15 cellular contexts compared by ENCODE assay signal in genomic region chr20:38855356-38855755, GRCh38. TPM values are rescaled to one million over a fixed set of nuclear protein-coding genes. Genes with fewer than 3 reads are reported as not detected.
A peak's percentile ranks its signal among the peaks of the same experiment; 100 is the strongest.
DNase-seq lines count a peak whose midpoint lies in the region; ATAC-seq and TF ChIP-seq lines count a peak whose summit lies in the region.
"Had no signal": no experiment of that assay in that cellular context is flagged by ENCODE, and none has a peak within 500 bp of the region (broad histone marks: within the 10 kb centered on the region; RNA-seq: fewer than 3 reads in every experiment).

No MANE protein-coding gene starts in this region.

- H3K4me3 ChIP-seq in DND-41 (ENCODE audit: low read depth in 1 of 2, low read length in 2 of 2) = no peak overlapping the region
- no peak overlapping the region for H3K4me3 ChIP-seq in OCI-LY7 (ENCODE audit: low read depth, low read length, poor library complexity, severe bottlenecking)
- H3K4me3 ChIP-seq in fibroblast of mammary gland (ENCODE audit: control insufficient read depth, low read depth, low read length) = no peak overlapping the region
- no peak overlapping the region for H3K4me3 ChIP-seq in psoas muscle
- H3K4me3 ChIP-seq: Peyer's patch, right atrium auricular region had no signal

- H2AFZ ChIP-seq in DND-41 (ENCODE audit: low read depth, low read length) (no peak overlapping the region), OCI-LY7 (ENCODE audit: low read length) (no peak overlapping the region)

- H3K9ac ChIP-seq in DND-41 (ENCODE audit: low read depth, low read length) = no peak overlapping the region

- intact Hi-C loops in OCI-LY7 (cut with micrococcal nuclease; ENCODE audit: unreplicated experiment) (no loop called here), psoas muscle (cut with DNase I) (no loop called here)

- no TSS peak for BruUV-seq in OCI-LY7 (replicated peaks; lab: Mats Ljungman, UMichigan)

- no peak overlapping the region for H3K27ac ChIP-seq in DND-41 (ENCODE audit: low read length)
- H3K27ac ChIP-seq in OCI-LY7 (ENCODE audit: low read depth, low read length, poor library complexity, severe bottlenecking) = no peak overlapping the region
- no peak overlapping the region for H3K27ac ChIP-seq in psoas muscle
- H3K27ac ChIP-seq: C4-2B, HL-60, right atrium auricular region had no signal

- CTCF ChIA-PET in OCI-LY7 (lab: Charles Lee; ENCODE audit: unreplicated experiment) = interaction anchor here (0.7 kb wide), 1 partner anchor 38 kb away, joined by 3 read pairs; no protein-coding TSS in a partner anchor

- POLR2A ChIA-PET in OCI-LY7 (lab: Charles Lee) = interaction anchor here (0.6 to 2.1 kb wide), 8 partner anchors 10 to 977 kb away, joined by 3 to 16 read pairs (median 4); no protein-coding TSS in a partner anchor

- H3K4me2 ChIP-seq in DND-41 (ENCODE audit: insufficient read depth, low read length) (no peak overlapping the region), OCI-LY7 (ENCODE audit: low read length) (peak overlapping the region; percentile 30; the same call in 1 of the 2 replicates)

- no peaks in the 10 kb centered on the region for H3K9me2 ChIP-seq in OCI-LY7 (ENCODE audit: insufficient read depth, low read length)

- H3K9me3 ChIP-seq in DND-41 (ENCODE audit: insufficient read depth, low read length, severe bottlenecking) (no peaks in the 10 kb centered on the region), OCI-LY7 (ENCODE audit: low read length) (no peaks in the 10 kb centered on the region), psoas muscle (no peaks in the 10 kb centered on the region)
- H3K9me3 ChIP-seq: Peyer's patch, right atrium auricular region had no signal

- WGBS in psoas muscle, 3 donors = 54 to 64% (median 55%) methylated on average over 5 of the region's 5 CpGs

- ATAC-seq in DND-41 (ENCODE audit: insufficient read depth, low read depth) (peak; percentile 27; the same call in 1 of the 3 replicates), GM19023 (IDR thresholded peaks at IDR 0.05; ENCODE audit: unreplicated experiment) (no peak), psoas muscle (no peak), GM19395 (IDR thresholded peaks at IDR 0.05; ENCODE audit: unreplicated experiment) (no peak)
- ATAC-seq: stimulated activated naive CD8-positive, alpha-beta T cell treated with anti-CD3 and anti-CD28 coated beads, Interleukin-15, Interleukin-2, amounts not matched to agents 100 U/mL and 50 U/mL, for 24 hours had no signal

- DNase-seq in A172 (ENCODE audit: low spot score) (peak; percentile 36), DND-41 (no peak), OCI-LY7 (ENCODE audit: low spot score) (no peak), fibroblast of mammary gland (ENCODE audit: low read depth) (peak; percentile 57), psoas muscle (no peak), COLO668 (lab: John Stamatoyannopoulos, UW; ENCODE audit: unreplicated experiment) (no peak)
- DNase-seq: Peyer's patch; stimulated activated CD4-positive, alpha-beta T cell treated with anti-CD3 and anti-CD28 coated beads, Interleukin-4, amount 100 ng/mL, for 24 hours; stimulated activated naive CD8-positive, alpha-beta T cell treated with anti-CD3 and anti-CD28 coated beads, Interleukin-15, Interleukin-2, amounts not matched to agents 100 U/mL and 50 U/mL, for 24 hours; T1000 had no signal

- no peaks in the 10 kb centered on the region for H3K4me1 ChIP-seq in DND-41 (ENCODE audit: insufficient read depth, low read length)
- peaks cover 64% of the 10 kb centered on the region for H3K4me1 ChIP-seq in OCI-LY7 (ENCODE audit: insufficient read depth, low read length, poor library complexity, severe bottlenecking)
- H3K4me1 ChIP-seq in psoas muscle = no peaks in the 10 kb centered on the region
- H3K4me1 ChIP-seq: right atrium auricular region had no signal

- no peaks in the 10 kb centered on the region for H3K27me3 ChIP-seq in DND-41 (ENCODE audit: insufficient read depth, low read length, poor library complexity)
- H3K27me3 ChIP-seq in psoas muscle (ENCODE audit: insufficient read depth in 3 of 3, low read length in 2 of 3) = peaks cover 2 to 6% (median 3%) of the 10 kb centered on the region in 3 donors
- H3K27me3 ChIP-seq: Peyer's patch, right atrium auricular region had no signal

- H3K79me2 ChIP-seq in DND-41 (ENCODE audit: insufficient read depth, low read length) (no peaks in the 10 kb centered on the region), OCI-LY7 (ENCODE audit: insufficient read depth, low read depth, low read length) (peaks cover 45% of the 10 kb centered on the region; the same call in 1 of the 2 replicates)

- H3K36me3 ChIP-seq in DND-41 (ENCODE audit: insufficient read depth, low read length) (no peaks in the 10 kb centered on the region), OCI-LY7 (ENCODE audit: insufficient read depth, low read length) (peaks cover 43% of the 10 kb centered on the region), psoas muscle (ENCODE audit: insufficient read depth in 1 of 2, low read depth in 1 of 2) (no peaks in the 10 kb centered on the region)
- H3K36me3 ChIP-seq: Peyer's patch, right atrium auricular region had no signal

- TF ChIP-seq CTCF in DND-41 (IDR thresholded peaks at IDR 0.05; ENCODE audit: borderline replicate concordance, extremely low read depth, low read length, poor library complexity, severe bottlenecking) (no peak), OCI-LY7 (conservative IDR thresholded peaks at IDR 0.05; ENCODE audit: low read length) (no peak), fibroblast of mammary gland (conservative IDR thresholded peaks at IDR 0.05; ENCODE audit: control insufficient read depth, insufficient read depth, low read depth, low read length) (no peak), psoas muscle (IDR thresholded peaks at IDR 0.05) (no peak)

- H4K20me1 ChIP-seq in DND-41 (ENCODE audit: insufficient read depth, low read length) (no peaks in the 10 kb centered on the region), OCI-LY7 (ENCODE audit: insufficient read depth, low read length) (no peaks in the 10 kb centered on the region)

RNA-seq across cellular contexts. Expression of gene PPP1R16B, which starts 49.9 kb away (rescaled TPM):
- total RNA-seq in A172 (2014; rRNA removed; shearing (Covaris generic)) = 0.14 TPM in 2 replicates
- total RNA-seq in OCI-LY7 (2014; rRNA removed; shearing (Covaris generic)) = 44.3 and 49.7 TPM in 2 replicates
- total RNA-seq in OCI-LY7 (2022) (41.3 and 45.4 TPM in 2 replicates), psoas muscle (1 to 10 TPM; 2.9 to 5.2 (median 5.1) TPM)
- polyA plus RNA-seq in psoas muscle = 1 to 10 TPM; 1.6 to 4.1 (median 2.3) TPM

Comparison
In these comparisons a context has a peak if more than half of its experiments do, and no peak if none do; other contexts are left out.
1. DNase-seq: peak in A172 (single experiment) and fibroblast of mammary gland (single experiment); none in DND-41 (single experiment), OCI-LY7 (single experiment), psoas muscle (0 of 2) and COLO668 (single experiment).
2. RNA of gene PPP1R16B, which starts 49.9 kb away (total RNA-seq): 41.3 to 49.7 TPM in OCI-LY7; 2.9 to 5.2 TPM in psoas muscle and 0.14 TPM in A172; every median in the first group is over 4 times any median in the second.